ENCODE assay signal across 20 cellular contexts in the genomic region with DNA sequence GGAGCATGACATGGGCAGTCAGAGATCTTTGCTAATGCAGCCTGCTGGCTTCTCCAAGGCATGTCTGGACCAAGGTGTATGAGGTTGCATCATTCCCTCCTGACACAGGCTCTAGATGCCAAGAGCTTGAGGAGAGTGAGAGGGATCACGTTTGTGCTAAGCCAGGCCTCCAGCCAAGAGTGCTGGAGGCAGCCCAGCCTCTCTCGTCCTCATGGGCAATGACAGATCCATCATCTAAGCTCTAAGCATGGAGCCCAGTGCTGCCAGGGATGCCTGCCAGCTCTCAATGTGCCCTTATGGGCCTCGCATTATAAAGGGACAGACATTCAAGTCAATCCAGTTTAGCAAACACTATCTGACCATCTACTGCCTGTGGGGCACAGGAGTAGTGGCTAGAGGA.
A peak's percentile ranks its signal among the peaks of the same experiment; 100 is the strongest.
DNase-seq lines count a peak whose midpoint lies in the region; ATAC-seq and TF ChIP-seq lines count a peak whose summit lies in the region.
"Had no signal": no experiment of that assay in that cellular context is flagged by ENCODE, and none has a peak within 500 bp of the region (broad histone marks: within the 10 kb centered on the region; RNA-seq: fewer than 3 reads in every experiment).

No MANE protein-coding gene starts in this region.

- H3K4me1 ChIP-seq in left ventricle myocardium inferior, result no peaks in the 10 kb centered on the region
- H3K4me1 ChIP-seq: SJCRH30 had no signal

- H3K4me3 ChIP-seq in left ventricle myocardium inferior, result no peak overlapping the region
- H3K4me3 ChIP-seq: SJCRH30 had no signal

- peaks cover 21% of the 10 kb centered on the region for H3K9me3 ChIP-seq in left ventricle myocardium inferior (replicated peaks)
- H3K9me3 ChIP-seq: SJCRH30 had no signal

- TF ChIP-seq CTCF in natural killer cell (IDR thresholded peaks at IDR 0.05) (no peak), left ventricle myocardium inferior (IDR thresholded peaks at IDR 0.05; ENCODE audit: borderline replicate concordance) (no peak)

- no peaks in the 10 kb centered on the region for H3K36me3 Mint-ChIP-seq in natural killer cell treated with Interleukin-12 subunit alpha and Interleukin-12 subunit beta and Interleukin-15 and Interleukin-18, amount 100 ng/mL, for 72 hours
- peaks cover 7% of the 10 kb centered on the region for H3K36me3 Mint-ChIP-seq in natural killer cell
- H3K36me3 Mint-ChIP-seq in activated CD4-positive, alpha-beta memory T cell treated with anti-CD3 and anti-CD28 coated beads for 36 hours, result no peaks in the 10 kb centered on the region
- H3K36me3 Mint-ChIP-seq: CD14-positive monocyte had no signal

- peaks cover 4% of the 10 kb centered on the region for H3K9me3 Mint-ChIP-seq in natural killer cell treated with Interleukin-12 subunit alpha and Interleukin-12 subunit beta and Interleukin-15 and Interleukin-18, amount 100 ng/mL, for 72 hours
- H3K9me3 Mint-ChIP-seq in natural killer cell, result peaks cover 9 to 12% of the 10 kb centered on the region in 2 donors
- H3K9me3 Mint-ChIP-seq in activated CD4-positive, alpha-beta memory T cell treated with anti-CD3 and anti-CD28 coated beads for 36 hours, result peaks cover 17% of the 10 kb centered on the region

- DNase-seq in DMS79 (lab: John Stamatoyannopoulos, UW) (peak; percentile 8), DMS79 treated with DMSO at 0.1 percent for 48 hours (lab: John Stamatoyannopoulos, UW) (no peak), natural killer cell (no peak), left ventricle myocardium inferior (peak; percentile 23)
- peak; percentile 32 for DNase-seq in natural killer cell treated with Interleukin-12 subunit alpha and Interleukin-12 subunit beta and Interleukin-15 and Interleukin-18, amount 100 ng/mL, for 72 hours (ENCODE audit: low spot score)
- no peak for DNase-seq in stimulated activated naive CD4-positive, alpha-beta T cell treated with Interleukin-2 at 50 U/mL for 16 hours (lab: John Stamatoyannopoulos, UW)
- DNase-seq in activated CD4-positive, alpha-beta memory T cell treated with anti-CD3 and anti-CD28 coated beads for 36 hours, result no peak
- DNase-seq: AML-193, GDM1, H9, NCI-H1048, NCI-H2081, NCI-H510A, NCI-H774, SJCRH30 had no signal

- peaks cover 49% of the 10 kb centered on the region for H3K27me3 ChIP-seq in left ventricle myocardium inferior (ENCODE audit: low read depth)
- H3K27me3 ChIP-seq: SJCRH30 had no signal

- no peak for ATAC-seq in natural killer cell treated with Interleukin-12 subunit alpha and Interleukin-12 subunit beta and Interleukin-15 and Interleukin-18, amount 100 ng/mL, for 72 hours
- no peak for ATAC-seq in natural killer cell
- no peak for ATAC-seq in HG03354 (IDR thresholded peaks at IDR 0.05; ENCODE audit: poor library complexity, severe bottlenecking, unreplicated experiment)

- H3K4me1 Mint-ChIP-seq in natural killer cell treated with Interleukin-12 subunit alpha and Interleukin-12 subunit beta and Interleukin-15 and Interleukin-18, amount 100 ng/mL, for 72 hours (ENCODE audit: low read depth in 2 of 2), result no peaks in the 10 kb centered on the region
- no peaks in the 10 kb centered on the region for H3K4me1 Mint-ChIP-seq in natural killer cell
- no peaks in the 10 kb centered on the region for H3K4me1 Mint-ChIP-seq in activated CD4-positive, alpha-beta memory T cell treated with anti-CD3 and anti-CD28 coated beads for 36 hours (ENCODE audit: low read depth)
- H3K4me1 Mint-ChIP-seq: CD14-positive monocyte had no signal

- H3K27me3 Mint-ChIP-seq in natural killer cell treated with Interleukin-12 subunit alpha and Interleukin-12 subunit beta and Interleukin-15 and Interleukin-18, amount 100 ng/mL, for 72 hours, result peaks cover 0 to 7% of the 10 kb centered on the region in 2 donors
- peaks cover 0 to 3% of the 10 kb centered on the region in 2 donors for H3K27me3 Mint-ChIP-seq in natural killer cell (ENCODE audit: low read depth in 2 of 2)
- no peaks in the 10 kb centered on the region for H3K27me3 Mint-ChIP-seq in activated CD4-positive, alpha-beta memory T cell treated with anti-CD3 and anti-CD28 coated beads for 36 hours

- CTCF ChIA-PET in activated CD4-positive, alpha-beta memory T cell treated with anti-CD3 and anti-CD28 coated beads for 36 hours (lab: Charles Lee), result no interaction called here

- intact Hi-C loops in natural killer cell (cut with micrococcal nuclease) (no loop called here), left ventricle myocardium inferior (cut with micrococcal nuclease) (no loop called here)
- intact Hi-C loops in activated CD4-positive, alpha-beta memory T cell treated with anti-CD3 and anti-CD28 coated beads for 36 hours (cut with micrococcal nuclease), result no loop called here

- H3K4me3 Mint-ChIP-seq in natural killer cell treated with Interleukin-12 subunit alpha and Interleukin-12 subunit beta and Interleukin-15 and Interleukin-18, amount 100 ng/mL, for 72 hours, result no peak overlapping the region
- H3K4me3 Mint-ChIP-seq in natural killer cell, result no peak overlapping the region
- no peak overlapping the region for H3K4me3 Mint-ChIP-seq in activated CD4-positive, alpha-beta memory T cell treated with anti-CD3 and anti-CD28 coated beads for 36 hours
- H3K4me3 Mint-ChIP-seq: CD14-positive monocyte, H9 had no signal

- no peak overlapping the region for H3K27ac Mint-ChIP-seq in natural killer cell treated with Interleukin-12 subunit alpha and Interleukin-12 subunit beta and Interleukin-15 and Interleukin-18, amount 100 ng/mL, for 72 hours
- no peak overlapping the region for H3K27ac Mint-ChIP-seq in natural killer cell
- no peak overlapping the region for H3K27ac Mint-ChIP-seq in activated CD4-positive, alpha-beta memory T cell treated with anti-CD3 and anti-CD28 coated beads for 36 hours
- H3K27ac Mint-ChIP-seq: CD14-positive monocyte, H9 had no signal

- no peak overlapping the region for H3K27ac ChIP-seq in left ventricle myocardium inferior (replicated peaks)
- H3K27ac ChIP-seq: 22Rv1, HL-60, KMS-11, SJCRH30 had no signal

- H3K36me3 ChIP-seq in left ventricle myocardium inferior, result no peaks in the 10 kb centered on the region
- H3K36me3 ChIP-seq: SJCRH30 had no signal

- POLR2A ChIA-PET in activated CD4-positive, alpha-beta memory T cell treated with anti-CD3 and anti-CD28 coated beads for 36 hours (lab: Charles Lee), result no interaction called here

Comparison
In these comparisons a context has a peak if more than half of its experiments do, and no peak if none do; other contexts are left out.
1. DNase-seq: peak in DMS79 (single experiment), natural killer cell treated with Interleukin-12 subunit alpha and Interleukin-12 subunit beta and Interleukin-15 and Interleukin-18, amount 100 ng/mL, for 72 hours (single experiment) and left ventricle myocardium inferior (single experiment); none in DMS79 treated with DMSO at 0.1 percent for 48 hours (single experiment), natural killer cell (single experiment), stimulated activated naive CD4-positive, alpha-beta T cell treated with Interleukin-2 at 50 U/mL for 16 hours (single experiment) and activated CD4-positive, alpha-beta memory T cell treated with anti-CD3 and anti-CD28 coated beads for 36 hours (single experiment).